1 cellular context compared by ENCODE assay signal in the genomic region with DNA sequence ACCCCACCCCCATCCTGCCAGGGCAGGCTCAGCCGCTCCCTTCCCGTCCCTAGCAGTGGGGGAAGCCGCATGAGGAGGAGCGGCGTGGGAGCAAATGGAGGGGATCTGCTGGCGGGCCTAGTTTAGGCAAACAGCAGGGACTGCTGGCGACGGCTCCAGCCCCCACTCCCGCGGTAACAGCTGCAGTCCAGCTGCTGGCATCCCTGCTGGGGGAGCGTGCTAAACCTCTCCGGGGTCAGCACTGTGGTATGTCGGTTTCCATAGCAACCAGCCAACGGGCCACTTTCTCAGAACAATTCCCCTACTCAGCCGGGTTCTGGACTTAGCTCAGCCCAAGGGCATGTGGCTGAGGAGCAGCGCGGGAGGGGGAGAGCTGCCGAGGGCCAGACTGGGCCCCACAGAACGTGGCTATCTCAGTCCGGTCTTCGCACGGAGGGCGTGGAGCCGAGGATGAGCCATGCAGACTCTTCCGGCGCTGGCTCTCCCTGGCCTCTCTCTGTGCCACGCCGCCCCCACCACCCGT.
TF ChIP-seq lines count a peak whose summit lies in the region.

No MANE protein-coding gene starts in this region.

TF ChIP-seq in HepG2, 621 proteins besides CTCF, POLR2A, EP300 and RAD21 (continued from another document):
- TF ChIP-seq, protein P1, sequence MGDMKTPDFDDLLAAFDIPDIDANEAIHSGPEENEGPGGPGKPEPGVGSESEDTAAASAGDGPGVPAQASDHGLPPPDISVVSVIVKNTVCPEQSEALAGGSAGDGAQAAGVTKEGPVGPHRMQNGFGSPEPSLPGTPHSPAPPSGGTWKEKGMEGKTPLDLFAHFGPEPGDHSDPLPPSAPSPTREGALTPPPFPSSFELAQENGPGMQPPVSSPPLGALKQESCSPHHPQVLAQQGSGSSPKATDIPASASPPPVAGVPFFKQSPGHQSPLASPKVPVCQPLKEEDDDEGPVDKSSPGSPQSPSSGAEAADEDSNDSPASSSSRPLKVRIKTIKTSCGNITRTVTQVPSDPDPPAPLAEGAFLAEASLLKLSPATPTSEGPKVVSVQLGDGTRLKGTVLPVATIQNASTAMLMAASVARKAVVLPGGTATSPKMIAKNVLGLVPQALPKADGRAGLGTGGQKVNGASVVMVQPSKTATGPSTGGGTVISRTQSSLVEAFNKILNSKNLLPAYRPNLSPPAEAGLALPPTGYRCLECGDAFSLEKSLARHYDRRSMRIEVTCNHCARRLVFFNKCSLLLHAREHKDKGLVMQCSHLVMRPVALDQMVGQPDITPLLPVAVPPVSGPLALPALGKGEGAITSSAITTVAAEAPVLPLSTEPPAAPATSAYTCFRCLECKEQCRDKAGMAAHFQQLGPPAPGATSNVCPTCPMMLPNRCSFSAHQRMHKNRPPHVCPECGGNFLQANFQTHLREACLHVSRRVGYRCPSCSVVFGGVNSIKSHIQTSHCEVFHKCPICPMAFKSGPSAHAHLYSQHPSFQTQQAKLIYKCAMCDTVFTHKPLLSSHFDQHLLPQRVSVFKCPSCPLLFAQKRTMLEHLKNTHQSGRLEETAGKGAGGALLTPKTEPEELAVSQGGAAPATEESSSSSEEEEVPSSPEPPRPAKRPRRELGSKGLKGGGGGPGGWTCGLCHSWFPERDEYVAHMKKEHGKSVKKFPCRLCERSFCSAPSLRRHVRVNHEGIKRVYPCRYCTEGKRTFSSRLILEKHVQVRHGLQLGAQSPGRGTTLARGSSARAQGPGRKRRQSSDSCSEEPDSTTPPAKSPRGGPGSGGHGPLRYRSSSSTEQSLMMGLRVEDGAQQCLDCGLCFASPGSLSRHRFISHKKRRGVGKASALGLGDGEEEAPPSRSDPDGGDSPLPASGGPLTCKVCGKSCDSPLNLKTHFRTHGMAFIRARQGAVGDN (CRISPR knock-in tag; IDR thresholded peaks at IDR 0.05): peak; percentile 69
- TF ChIP-seq CHCHD3 (CRISPR knock-in tag; IDR thresholded peaks at IDR 0.05) (0 out of 2 replicates have a peak, but pooled peaks have one; percentile 46), STAT5B (CRISPR knock-in tag; IDR thresholded peaks at IDR 0.05) (no peak), RNF2 (conservative IDR thresholded peaks at IDR 0.05; ENCODE audit: low read depth) (peak; percentile 58; the same call in 1 of the 2 replicates), HNRNPL (IDR thresholded peaks at IDR 0.05; ENCODE audit: low read depth, low read length) (peak; percentile 82; the same call in 1 of the 2 replicates), ZNF207 (IDR thresholded peaks at IDR 0.05; ENCODE audit: borderline replicate concordance) (no peak), XRCC5 (optimal IDR thresholded peaks at IDR 0.05; ENCODE audit: low read length) (peak; percentile 10), ZSCAN21 (CRISPR knock-in tag; IDR thresholded peaks at IDR 0.05; ENCODE audit: borderline replicate concordance) (0 out of 2 replicates have a peak, but pooled peaks have one; percentile 0), PCBP2 (optimal IDR thresholded peaks at IDR 0.05; ENCODE audit: low read depth, low read length, poor library complexity, severe bottlenecking) (no peak), NRL (CRISPR knock-in tag; IDR thresholded peaks at IDR 0.05; ENCODE audit: borderline replicate concordance) (peak; percentile 49; the same call in 1 of the 2 replicates), ZNF274 (CRISPR knock-in tag; IDR thresholded peaks at IDR 0.05) (no peak), ZNF891 (CRISPR knock-in tag; IDR thresholded peaks at IDR 0.05) (0 out of 2 replicates have a peak, but pooled peaks have one; percentile 21), ZFYVE20 (CRISPR knock-in tag; IDR thresholded peaks at IDR 0.05; ENCODE audit: borderline replicate concordance, low read depth) (0 out of 2 replicates have a peak, but pooled peaks have one; percentile 37), NR3C1 (CRISPR knock-in tag; IDR thresholded peaks at IDR 0.05) (no peak), ZNF225 (CRISPR knock-in tag; IDR thresholded peaks at IDR 0.05) (no peak), NFE2L2 (IDR thresholded peaks at IDR 0.05; ENCODE audit: low read length) (no peak), ZNF331 (CRISPR knock-in tag; IDR thresholded peaks at IDR 0.05) (peak; percentile 18; the same call in 1 of the 2 replicates), RFX1 (IDR thresholded peaks at IDR 0.05) (peak; percentile 62), ETV5 (CRISPR knock-in tag; IDR thresholded peaks at IDR 0.05; ENCODE audit: borderline replicate concordance) (0 out of 2 replicates have a peak, but pooled peaks have one; percentile 15), DMAP1 (CRISPR knock-in tag; IDR thresholded peaks at IDR 0.05) (peak; percentile 35; the same call in 1 of the 2 replicates), RFX3 (CRISPR knock-in tag; IDR thresholded peaks at IDR 0.05) (peak; percentile 59), SALL1 (CRISPR knock-in tag; IDR thresholded peaks at IDR 0.05) (peak; percentile 46; the same call in 1 of the 2 replicates), NAIF1 (CRISPR knock-in tag; IDR thresholded peaks at IDR 0.05; ENCODE audit: borderline replicate concordance) (no peak), MYC (CRISPR knock-in tag; IDR thresholded peaks at IDR 0.05; ENCODE audit: borderline replicate concordance) (peak; percentile 22; the same call in 1 of the 2 replicates), ZNF451 (CRISPR knock-in tag; IDR thresholded peaks at IDR 0.05) (no peak), SRSF1 (optimal IDR thresholded peaks at IDR 0.05; ENCODE audit: low read depth, low read length) (peak; percentile 55), RXRA (CRISPR knock-in tag; IDR thresholded peaks at IDR 0.05) (peak; percentile 54), BCL6 (CRISPR knock-in tag; IDR thresholded peaks at IDR 0.05) (0 out of 2 replicates have a peak, but pooled peaks have one; percentile 35), KMT2A (CRISPR knock-in tag; IDR thresholded peaks at IDR 0.05) (no peak), HDAC1 (CRISPR knock-in tag; IDR thresholded peaks at IDR 0.05) (0 out of 2 replicates have a peak, but pooled peaks have one; percentile 39), ZFP82 (CRISPR knock-in tag; IDR thresholded peaks at IDR 0.05; ENCODE audit: borderline replicate concordance) (no peak)
- TF ChIP-seq, protein P2, sequence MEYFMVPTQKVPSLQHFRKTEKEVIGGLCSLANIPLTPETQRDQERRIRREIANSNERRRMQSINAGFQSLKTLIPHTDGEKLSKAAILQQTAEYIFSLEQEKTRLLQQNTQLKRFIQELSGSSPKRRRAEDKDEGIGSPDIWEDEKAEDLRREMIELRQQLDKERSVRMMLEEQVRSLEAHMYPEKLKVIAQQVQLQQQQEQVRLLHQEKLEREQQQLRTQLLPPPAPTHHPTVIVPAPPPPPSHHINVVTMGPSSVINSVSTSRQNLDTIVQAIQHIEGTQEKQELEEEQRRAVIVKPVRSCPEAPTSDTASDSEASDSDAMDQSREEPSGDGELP (IDR thresholded peaks at IDR 0.05; ENCODE audit: borderline replicate concordance, low read depth): peak; percentile 69; the same call in 1 of the 2 replicates
- TF ChIP-seq, protein P3, sequence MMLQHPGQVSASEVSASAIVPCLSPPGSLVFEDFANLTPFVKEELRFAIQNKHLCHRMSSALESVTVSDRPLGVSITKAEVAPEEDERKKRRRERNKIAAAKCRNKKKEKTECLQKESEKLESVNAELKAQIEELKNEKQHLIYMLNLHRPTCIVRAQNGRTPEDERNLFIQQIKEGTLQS (CRISPR knock-in tag; IDR thresholded peaks at IDR 0.05): no peak
- TF ChIP-seq, protein P4, sequence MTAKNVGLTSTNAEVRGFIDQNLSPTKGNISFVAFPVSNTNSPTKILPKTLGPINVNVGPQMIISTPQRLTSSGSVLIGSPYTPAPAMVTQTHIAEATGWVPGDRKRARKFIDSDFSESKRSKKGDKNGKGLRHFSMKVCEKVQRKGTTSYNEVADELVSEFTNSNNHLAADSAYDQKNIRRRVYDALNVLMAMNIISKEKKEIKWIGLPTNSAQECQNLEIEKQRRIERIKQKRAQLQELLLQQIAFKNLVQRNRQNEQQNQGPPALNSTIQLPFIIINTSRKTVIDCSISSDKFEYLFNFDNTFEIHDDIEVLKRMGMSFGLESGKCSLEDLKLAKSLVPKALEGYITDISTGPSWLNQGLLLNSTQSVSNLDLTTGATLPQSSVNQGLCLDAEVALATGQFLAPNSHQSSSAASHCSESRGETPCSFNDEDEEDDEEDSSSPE (CRISPR knock-in tag; IDR thresholded peaks at IDR 0.05): peak; percentile 57; the same call in 1 of the 2 replicates
- TF ChIP-seq, protein P5, sequence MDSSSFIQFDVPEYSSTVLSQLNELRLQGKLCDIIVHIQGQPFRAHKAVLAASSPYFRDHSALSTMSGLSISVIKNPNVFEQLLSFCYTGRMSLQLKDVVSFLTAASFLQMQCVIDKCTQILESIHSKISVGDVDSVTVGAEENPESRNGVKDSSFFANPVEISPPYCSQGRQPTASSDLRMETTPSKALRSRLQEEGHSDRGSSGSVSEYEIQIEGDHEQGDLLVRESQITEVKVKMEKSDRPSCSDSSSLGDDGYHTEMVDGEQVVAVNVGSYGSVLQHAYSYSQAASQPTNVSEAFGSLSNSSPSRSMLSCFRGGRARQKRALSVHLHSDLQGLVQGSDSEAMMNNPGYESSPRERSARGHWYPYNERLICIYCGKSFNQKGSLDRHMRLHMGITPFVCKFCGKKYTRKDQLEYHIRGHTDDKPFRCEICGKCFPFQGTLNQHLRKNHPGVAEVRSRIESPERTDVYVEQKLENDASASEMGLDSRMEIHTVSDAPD (CRISPR knock-in tag; IDR thresholded peaks at IDR 0.05): peak; percentile 13; the same call in 1 of the 2 replicates
- TF ChIP-seq, protein P6, sequence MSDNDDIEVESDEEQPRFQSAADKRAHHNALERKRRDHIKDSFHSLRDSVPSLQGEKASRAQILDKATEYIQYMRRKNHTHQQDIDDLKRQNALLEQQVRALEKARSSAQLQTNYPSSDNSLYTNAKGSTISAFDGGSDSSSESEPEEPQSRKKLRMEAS (IDR thresholded peaks at IDR 0.05): peak; percentile 85
- TF ChIP-seq, protein P7, sequence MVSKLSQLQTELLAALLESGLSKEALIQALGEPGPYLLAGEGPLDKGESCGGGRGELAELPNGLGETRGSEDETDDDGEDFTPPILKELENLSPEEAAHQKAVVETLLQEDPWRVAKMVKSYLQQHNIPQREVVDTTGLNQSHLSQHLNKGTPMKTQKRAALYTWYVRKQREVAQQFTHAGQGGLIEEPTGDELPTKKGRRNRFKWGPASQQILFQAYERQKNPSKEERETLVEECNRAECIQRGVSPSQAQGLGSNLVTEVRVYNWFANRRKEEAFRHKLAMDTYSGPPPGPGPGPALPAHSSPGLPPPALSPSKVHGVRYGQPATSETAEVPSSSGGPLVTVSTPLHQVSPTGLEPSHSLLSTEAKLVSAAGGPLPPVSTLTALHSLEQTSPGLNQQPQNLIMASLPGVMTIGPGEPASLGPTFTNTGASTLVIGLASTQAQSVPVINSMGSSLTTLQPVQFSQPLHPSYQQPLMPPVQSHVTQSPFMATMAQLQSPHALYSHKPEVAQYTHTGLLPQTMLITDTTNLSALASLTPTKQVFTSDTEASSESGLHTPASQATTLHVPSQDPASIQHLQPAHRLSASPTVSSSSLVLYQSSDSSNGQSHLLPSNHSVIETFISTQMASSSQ (IDR thresholded peaks at IDR 0.05; ENCODE audit: low read depth): no peak
- TF ChIP-seq, protein P7 (CRISPR knock-in tag; IDR thresholded peaks at IDR 0.05; ENCODE audit: borderline replicate concordance): 0 out of 2 replicates have a peak, but pooled peaks have one; percentile 33
- TF ChIP-seq, protein P8, sequence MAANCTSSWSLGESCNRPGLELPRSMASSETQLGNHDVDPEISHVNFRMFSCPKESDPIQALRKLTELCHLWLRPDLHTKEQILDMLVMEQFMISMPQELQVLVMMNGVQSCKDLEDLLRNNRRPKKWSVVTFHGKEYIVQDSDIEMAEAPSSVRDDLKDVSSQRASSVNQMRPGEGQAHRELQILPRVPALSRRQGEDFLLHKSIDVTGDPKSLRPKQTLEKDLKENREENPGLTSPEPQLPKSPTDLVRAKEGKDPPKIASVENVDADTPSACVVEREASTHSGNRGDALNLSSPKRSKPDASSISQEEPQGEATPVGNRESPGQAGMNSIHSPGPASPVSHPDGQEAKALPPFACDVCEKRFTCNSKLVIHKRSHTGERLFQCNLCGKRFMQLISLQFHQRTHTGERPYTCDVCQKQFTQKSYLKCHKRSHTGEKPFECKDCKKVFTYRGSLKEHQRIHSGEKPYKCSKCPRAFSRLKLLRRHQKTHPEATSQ (CRISPR knock-in tag; IDR thresholded peaks at IDR 0.05; ENCODE audit: borderline replicate concordance): 0 out of 2 replicates have a peak, but pooled peaks have one; percentile 49
- TF ChIP-seq, protein P9, sequence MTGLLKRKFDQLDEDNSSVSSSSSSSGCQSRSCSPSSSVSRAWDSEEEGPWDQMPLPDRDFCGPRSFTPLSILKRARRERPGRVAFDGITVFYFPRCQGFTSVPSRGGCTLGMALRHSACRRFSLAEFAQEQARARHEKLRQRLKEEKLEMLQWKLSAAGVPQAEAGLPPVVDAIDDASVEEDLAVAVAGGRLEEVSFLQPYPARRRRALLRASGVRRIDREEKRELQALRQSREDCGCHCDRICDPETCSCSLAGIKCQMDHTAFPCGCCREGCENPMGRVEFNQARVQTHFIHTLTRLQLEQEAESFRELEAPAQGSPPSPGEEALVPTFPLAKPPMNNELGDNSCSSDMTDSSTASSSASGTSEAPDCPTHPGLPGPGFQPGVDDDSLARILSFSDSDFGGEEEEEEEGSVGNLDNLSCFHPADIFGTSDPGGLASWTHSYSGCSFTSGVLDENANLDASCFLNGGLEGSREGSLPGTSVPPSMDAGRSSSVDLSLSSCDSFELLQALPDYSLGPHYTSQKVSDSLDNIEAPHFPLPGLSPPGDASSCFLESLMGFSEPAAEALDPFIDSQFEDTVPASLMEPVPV (CRISPR knock-in tag; IDR thresholded peaks at IDR 0.05): no peak
